Comparison of ENCODE assay signal across 27 cellular contexts in the genomic region with DNA sequence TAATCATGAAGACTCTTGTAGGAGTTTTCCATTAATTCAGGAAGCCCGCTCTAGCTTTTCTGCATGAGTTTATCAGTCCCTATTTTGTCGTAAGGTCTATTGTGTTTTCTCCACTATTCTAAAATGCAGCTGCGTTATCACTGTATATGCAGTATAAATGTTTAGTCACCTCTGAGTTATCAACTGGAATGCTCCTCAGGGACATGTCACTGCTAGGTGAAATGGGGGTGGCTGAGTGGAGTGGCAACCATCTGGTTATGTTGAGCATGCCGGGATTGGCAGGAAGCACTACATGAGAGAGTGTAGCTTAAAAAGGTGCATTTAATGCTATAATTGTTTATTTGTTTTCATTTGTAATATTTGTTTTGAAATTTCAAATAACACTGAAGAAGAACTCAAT.
"Had no signal": no experiment of that assay in that cellular context is flagged by ENCODE, and none has a peak within 500 bp of the region (broad histone marks: within the 10 kb centered on the region; RNA-seq: fewer than 3 reads in every experiment).

No MANE protein-coding gene starts in this region.

- H3K27ac ChIP-seq: neutrophil, pancreas, psoas muscle, right lobe of liver, sigmoid colon, stomach, thoracic aorta, thyroid gland, tibial nerve, upper lobe of right lung, uterus had no signal

- H3K4me3 ChIP-seq: pancreas, psoas muscle, right lobe of liver, sigmoid colon, stomach, thoracic aorta, thyroid gland, tibial nerve, upper lobe of right lung, uterus had no signal

- H3K27me3 ChIP-seq: neutrophil, pancreas, sigmoid colon, stomach, thyroid gland, tibial nerve, upper lobe of right lung, uterus had no signal

- H3K9me3 Mint-ChIP-seq: natural killer cell treated with Interleukin-12 subunit alpha and Interleukin-12 subunit beta and Interleukin-15 and Interleukin-18, amount 100 ng/mL, for 72 hours had no signal

- H3K27me3 Mint-ChIP-seq: natural killer cell treated with Interleukin-12 subunit alpha and Interleukin-12 subunit beta and Interleukin-15 and Interleukin-18, amount 100 ng/mL, for 72 hours; stimulated activated naive CD8-positive, alpha-beta T cell treated with anti-CD3 and anti-CD28 coated beads, Interleukin-15, Interleukin-2, amounts not matched to agents 100 ng/mL and 50 ng/mL, for 24 hours; type B pancreatic cell had no signal

- H3K4me1 Mint-ChIP-seq: stimulated activated effector memory CD8-positive, alpha-beta T cell treated with anti-CD3 and anti-CD28 coated beads, Interleukin-12 subunit alpha, Interleukin-12 subunit beta, amount 100 ng/mL, for 72 hours; stimulated activated naive B cell treated with anti-CD40 and anti-IgM and Interleukin-4, amounts not matched to agents 10 μg/mL and 1 μg/mL and 100 μg/mL, for 72 hours had no signal

- H3K4me1 ChIP-seq: pancreas, psoas muscle, right lobe of liver, sigmoid colon, stomach, thyroid gland, tibial nerve, upper lobe of right lung, uterus had no signal

- H3K36me3 ChIP-seq: neutrophil, pancreas, right lobe of liver, sigmoid colon, stomach, thoracic aorta, thyroid gland, tibial nerve, upper lobe of right lung, uterus had no signal

- H3K27ac Mint-ChIP-seq: naive thymus-derived CD8-positive, alpha-beta T cell; natural killer cell treated with Interleukin-12 subunit alpha and Interleukin-12 subunit beta and Interleukin-15 and Interleukin-18, amount 100 ng/mL, for 72 hours; nephron progenitor cell; stimulated activated effector memory CD8-positive, alpha-beta T cell treated with anti-CD3 and anti-CD28 coated beads, Interleukin-12 subunit alpha, Interleukin-12 subunit beta, amount 100 ng/mL, for 72 hours; stimulated activated naive B cell treated with anti-CD40 and anti-IgM and Interleukin-4, amounts not matched to agents 10 μg/mL and 1 μg/mL and 100 μg/mL, for 72 hours; stimulated activated naive CD8-positive, alpha-beta T cell treated with anti-CD3 and anti-CD28 coated beads, Interleukin-15, Interleukin-2, amounts not matched to agents 100 ng/mL and 50 ng/mL, for 24 hours; type B pancreatic cell had no signal

- H3K9me3 ChIP-seq: neutrophil, pancreas, psoas muscle, right lobe of liver, sigmoid colon, stomach, thoracic aorta, thyroid gland, tibial nerve, upper lobe of right lung, uterus had no signal

- H3K36me3 Mint-ChIP-seq: natural killer cell treated with Interleukin-12 subunit alpha and Interleukin-12 subunit beta and Interleukin-15 and Interleukin-18, amount 100 ng/mL, for 72 hours; stimulated activated effector memory CD8-positive, alpha-beta T cell treated with anti-CD3 and anti-CD28 coated beads, Interleukin-12 subunit alpha, Interleukin-12 subunit beta, amount 100 ng/mL, for 72 hours; stimulated activated naive B cell treated with anti-CD40 and anti-IgM and Interleukin-4, amounts not matched to agents 10 μg/mL and 1 μg/mL and 100 μg/mL, for 72 hours; type B pancreatic cell had no signal

- DNase-seq: naive thymus-derived CD8-positive, alpha-beta T cell; nephron progenitor cell; nucleus accumbens; pancreas; psoas muscle; right cardiac atrium; right lobe of liver; sigmoid colon; small intestine; stimulated activated CD4-positive, alpha-beta T cell treated with anti-CD3 and anti-CD28 coated beads, Interleukin-15, amount 100 ng/mL, for 24 hours; stimulated activated CD4-positive, alpha-beta T cell treated with anti-CD3 and anti-CD28 coated beads, Interleukin-2, amount 100 ng/mL, for 24 hours; stimulated activated CD4-positive, alpha-beta T cell treated with anti-CD3 and anti-CD28 coated beads, Interleukin-2, amount 100 ng/mL, for 48 hours; stimulated activated CD4-positive, alpha-beta T cell treated with anti-CD3 and anti-CD28 coated beads, Interleukin-4, amount 100 ng/mL, for 24 hours; stimulated activated naive B cell treated with anti-CD40 and anti-IgM and Interleukin-4, amounts not matched to agents 10 μg/mL and 1 μg/mL and 100 μg/mL, for 72 hours; stimulated activated naive CD4-positive, alpha-beta T cell treated with Interleukin-2 at 50 U/mL for 16 hours; stomach; thyroid gland; upper lobe of right lung; uterus had no signal

- H3K4me3 Mint-ChIP-seq: naive thymus-derived CD8-positive, alpha-beta T cell; natural killer cell treated with Interleukin-12 subunit alpha and Interleukin-12 subunit beta and Interleukin-15 and Interleukin-18, amount 100 ng/mL, for 72 hours; nephron progenitor cell; neural crest cell; stimulated activated effector memory CD8-positive, alpha-beta T cell treated with anti-CD3 and anti-CD28 coated beads, Interleukin-12 subunit alpha, Interleukin-12 subunit beta, amount 100 ng/mL, for 72 hours; stimulated activated naive B cell treated with anti-CD40 and anti-IgM and Interleukin-4, amounts not matched to agents 10 μg/mL and 1 μg/mL and 100 μg/mL, for 72 hours; stimulated activated naive CD8-positive, alpha-beta T cell treated with anti-CD3 and anti-CD28 coated beads, Interleukin-15, Interleukin-2, amounts not matched to agents 100 ng/mL and 50 ng/mL, for 24 hours had no signal

- ATAC-seq: naive thymus-derived CD8-positive, alpha-beta T cell; natural killer cell treated with Interleukin-12 subunit alpha and Interleukin-12 subunit beta and Interleukin-15 and Interleukin-18, amount 100 ng/mL, for 72 hours; psoas muscle; right cardiac atrium; right lobe of liver; stimulated activated effector memory CD8-positive, alpha-beta T cell treated with anti-CD3 and anti-CD28 coated beads, Interleukin-12 subunit alpha, Interleukin-12 subunit beta, amount 100 ng/mL, for 72 hours; stimulated activated naive B cell treated with anti-CD40 and anti-IgM and Interleukin-4, amounts not matched to agents 10 μg/mL and 1 μg/mL and 100 μg/mL, for 72 hours; upper lobe of right lung had no signal
